Comparison of ENCODE assay signal across 14 cellular contexts in genomic region chr2:54207666-54208195, GRCh38. TPM values are rescaled to one million over a fixed set of nuclear protein-coding genes. Genes with fewer than 3 reads are reported as not detected.
DNase-seq lines count a peak whose midpoint lies in the region; ATAC-seq and TF ChIP-seq lines count a peak whose summit lies in the region.
"Had no signal": no experiment of that assay in that cellular context is flagged by ENCODE, and none has a peak within 500 bp of the region (broad histone marks: within the 10 kb centered on the region; RNA-seq: fewer than 3 reads in every experiment).

No MANE protein-coding gene starts in this region.

- no peaks in the 10 kb centered on the region for H3K79me2 ChIP-seq in parathyroid adenoma
- no peaks in the 10 kb centered on the region for H3K79me2 ChIP-seq in GM23338 (replicated peaks; ENCODE audit: insufficient read depth)

- no peaks in the 10 kb centered on the region for H3K4me1 Mint-ChIP-seq in GM23338

- H3K4me1 ChIP-seq in parathyroid adenoma (peaks cover 10% of the 10 kb centered on the region), GM23338 (ENCODE audit: insufficient read depth) (no peaks in the 10 kb centered on the region)
- H3K4me1 ChIP-seq: BLaER1 treated with 17β-estradiol and CSF1 and Interleukin-3, amounts not matched to agents 10 nM and 100 nM had no signal

- TF ChIP-seq CTCF in astrocyte of the spinal cord (IDR thresholded peaks at IDR 0.05; ENCODE audit: low read depth, low read length) (no peak), parathyroid adenoma (IDR thresholded peaks at IDR 0.05) (no peak), GM23338 (conservative IDR thresholded peaks at IDR 0.05; ENCODE audit: low read depth in 2 of 2) (no peak)

- H3K9me2 ChIP-seq in GM23338 (ENCODE audit: insufficient read depth) = no peaks in the 10 kb centered on the region

- H3K27me3 ChIP-seq in parathyroid adenoma (ENCODE audit: control insufficient read depth, insufficient read depth, low read length) (no peaks in the 10 kb centered on the region), GM23338 (ENCODE audit: insufficient read depth) (no peaks in the 10 kb centered on the region)
- H3K27me3 ChIP-seq: BLaER1 treated with 17β-estradiol and CSF1 and Interleukin-3, amounts not matched to agents 10 nM and 100 nM had no signal

- no peak overlapping the region for H3K9ac ChIP-seq in parathyroid adenoma
- H3K9ac ChIP-seq: BLaER1 treated with 17β-estradiol and CSF1 and Interleukin-3, amounts not matched to agents 10 nM and 100 nM had no signal

- H4K20me1 ChIP-seq in GM23338 (replicated peaks; ENCODE audit: insufficient read depth) = no peaks in the 10 kb centered on the region
- H4K20me1 ChIP-seq: BLaER1 treated with 17β-estradiol and CSF1 and Interleukin-3, amounts not matched to agents 10 nM and 100 nM had no signal

- H2AFZ ChIP-seq in parathyroid adenoma = peak overlapping the region; percentile 14
- H2AFZ ChIP-seq in GM23338 = no peak overlapping the region

- H3K27ac ChIP-seq in parathyroid adenoma = no peak overlapping the region
- H3K27ac ChIP-seq in GM23338 (ENCODE audit: low read depth) = no peak overlapping the region
- H3K27ac ChIP-seq: BLaER1 treated with 17β-estradiol and CSF1 and Interleukin-3, amounts not matched to agents 10 nM and 100 nM had no signal

- no peaks in the 10 kb centered on the region for H3K27me3 Mint-ChIP-seq in GM23338 (ENCODE audit: insufficient read depth, low read depth, poor library complexity)
- H3K27me3 Mint-ChIP-seq: naive thymus-derived CD8-positive, alpha-beta T cell had no signal

- H3K4me2 ChIP-seq in parathyroid adenoma (ENCODE audit: low read length) (no peak overlapping the region), GM23338 (no peak overlapping the region)
- H3K4me2 ChIP-seq: BLaER1 treated with 17β-estradiol and CSF1 and Interleukin-3, amounts not matched to agents 10 nM and 100 nM had no signal

- in situ Hi-C loops in astrocyte of the spinal cord (cut with HindIII; ENCODE audit: low sequenced_read_pairs) = no loop called here

- DNase-seq in HCEC 1CT (peak; percentile 25), astrocyte of the spinal cord (ENCODE audit: low read depth, low spot score) (peak; percentile 57), left ventricle myocardium superior (no peak), hippocampal formation (lab: John Stamatoyannopoulos, UW) (no peak), GM23338 (ENCODE audit: low spot score) (no peak), NCI-H146 (lab: John Stamatoyannopoulos, UW) (no peak)
- no peak for DNase-seq in activated naive CD4-positive, alpha-beta T cell (lab: John Stamatoyannopoulos, UW)
- DNase-seq: GF-D8; naive thymus-derived CD8-positive, alpha-beta T cell; NCI-H2227 treated with DMSO at 0.1 percent for 48 hours; T-helper 2 cell had no signal

- no peaks in the 10 kb centered on the region for H3K36me3 Mint-ChIP-seq in GM23338 (ENCODE audit: low read depth)
- H3K36me3 Mint-ChIP-seq: activated naive CD4-positive, alpha-beta T cell treated with anti-CD3 and anti-CD28 coated beads, Interleukin-2, amount 50 U/mL, for 72 hours had no signal

- H3K27ac Mint-ChIP-seq in GM23338 = no peak overlapping the region
- H3K27ac Mint-ChIP-seq: activated naive CD4-positive, alpha-beta T cell treated with anti-CD3 and anti-CD28 coated beads, Interleukin-2, amount 50 U/mL, for 72 hours had no signal

- H3K36me3 ChIP-seq in parathyroid adenoma (ENCODE audit: control insufficient read depth, insufficient read depth, low read length) = no peaks in the 10 kb centered on the region
- no peaks in the 10 kb centered on the region for H3K36me3 ChIP-seq in GM23338 (ENCODE audit: insufficient read depth)
- H3K36me3 ChIP-seq: BLaER1 treated with 17β-estradiol and CSF1 and Interleukin-3, amounts not matched to agents 10 nM and 100 nM had no signal

- no peaks in the 10 kb centered on the region for H3K9me3 Mint-ChIP-seq in GM23338
- H3K9me3 Mint-ChIP-seq: activated naive CD4-positive, alpha-beta T cell treated with anti-CD3 and anti-CD28 coated beads, Interleukin-2, amount 50 U/mL, for 72 hours had no signal

- no peak overlapping the region for H3K4me3 ChIP-seq in astrocyte of the spinal cord (ENCODE audit: low read depth, low read length)
- no peak overlapping the region for H3K4me3 ChIP-seq in parathyroid adenoma (ENCODE audit: low read depth, low read length)
- no peak overlapping the region for H3K4me3 ChIP-seq in GM23338
- H3K4me3 ChIP-seq: BLaER1 treated with 17β-estradiol and CSF1 and Interleukin-3, amounts not matched to agents 10 nM and 100 nM had no signal

- ATAC-seq in left ventricle myocardium superior (peak; percentile 42), GM23338 (no peak)
- ATAC-seq: activated naive CD4-positive, alpha-beta T cell treated with anti-CD3 and anti-CD28 coated beads, Interleukin-2, amount 50 U/mL, for 72 hours; naive thymus-derived CD8-positive, alpha-beta T cell had no signal

- intact Hi-C loops in left ventricle myocardium superior (cut with micrococcal nuclease) = loop anchor here (10.0 kb wide), 1 partner anchor 127 kb away; a partner anchor contains a TSS

- no peaks in the 10 kb centered on the region for H3K9me3 ChIP-seq in parathyroid adenoma (ENCODE audit: control insufficient read depth, low read length)
- H3K9me3 ChIP-seq: BLaER1 treated with 17β-estradiol and CSF1 and Interleukin-3, amounts not matched to agents 10 nM and 100 nM had no signal

- no peak overlapping the region for H3K4me3 Mint-ChIP-seq in GM23338
- H3K4me3 Mint-ChIP-seq: naive thymus-derived CD8-positive, alpha-beta T cell had no signal

- no peaks in the 10 kb centered on the region for H3F3A ChIP-seq in GM23338 (replicated peaks; ENCODE audit: low read depth)

TF ChIP-seq in GM23338, 12 proteins besides CTCF, POLR2A, EP300 and RAD21 (continues in another document):
- TF ChIP-seq ZNF331 (CRISPR knock-in tag; IDR thresholded peaks at IDR 0.05; ENCODE audit: low read depth) (no peak), STAT1 (IDR thresholded peaks at IDR 0.05; ENCODE audit: unreplicated experiment) (no peak), EZH2phosphoT487 (IDR thresholded peaks at IDR 0.05; ENCODE audit: unreplicated experiment) (no peak), ETS1 (IDR thresholded peaks at IDR 0.05) (no peak), EZH2 (IDR thresholded peaks at IDR 0.05; ENCODE audit: low read depth, unreplicated experiment) (no peak)

RNA-seq across cellular contexts. Expression of gene TSPYL6, which starts 48.3 kb away (rescaled TPM):
- not detected for total RNA-seq in left ventricle myocardium superior
- not detected in 2 replicates for total RNA-seq in GM23338 (2014; rRNA removed; shearing (Covaris generic))
- polyA plus RNA-seq in GM23338 (2016; fragmentation: Nextera tagmentation; extraction: Ambion mirVana) = not detected in 2 replicates
- total RNA-seq: activated naive CD4-positive, alpha-beta T cell treated with anti-CD3 and anti-CD28 coated beads, Interleukin-2, amount 50 U/mL, for 72 hours; naive thymus-derived CD8-positive, alpha-beta T cell had no signal
- polyA plus RNA-seq: naive thymus-derived CD8-positive, alpha-beta T cell had no signal

Comparison
In these comparisons a context has a peak if more than half of its experiments do, and no peak if none do; other contexts are left out.
1. DNase-seq: peak in HCEC 1CT (single experiment) and astrocyte of the spinal cord (single experiment); none in left ventricle myocardium superior (single experiment), activated naive CD4-positive, alpha-beta T cell (0 of 4), hippocampal formation (0 of 2), GM23338 (single experiment) and NCI-H146 (single experiment).